Comparison of ENCODE assay signal across 1 cellular context in the genomic region with DNA sequence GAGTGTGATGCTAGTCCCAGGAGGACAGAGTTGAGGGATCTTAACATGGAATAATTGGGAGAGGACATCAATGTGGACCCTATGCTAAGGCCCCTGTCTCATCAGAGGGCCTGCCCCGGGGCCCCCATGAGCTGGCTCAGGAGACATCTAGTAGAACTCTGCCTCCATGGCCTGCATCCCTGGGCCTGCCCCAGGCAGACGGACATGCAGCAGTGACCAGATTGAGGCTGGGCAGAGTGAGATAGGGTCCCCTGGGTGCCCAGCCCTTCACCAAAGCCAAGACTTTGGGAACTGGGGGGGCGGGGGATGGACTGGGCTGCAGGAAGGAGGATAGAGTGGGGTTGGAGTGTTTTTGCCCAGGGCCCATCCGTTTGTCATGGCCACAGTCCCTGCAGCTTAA.
TF ChIP-seq lines count a peak whose summit lies in the region.

No MANE protein-coding gene starts in this region.

TF ChIP-seq in GM12878, 131 proteins besides CTCF, POLR2A, EP300 and RAD21:
- TF ChIP-seq IRF4 (IDR thresholded peaks at IDR 0.05; ENCODE audit: low read depth, low read length) (no peak), SMC3 (IDR thresholded peaks at IDR 0.05; ENCODE audit: borderline replicate concordance, low read length) (no peak), FOXK2 (IDR thresholded peaks at IDR 0.05) (no peak), ZNF24 (IDR thresholded peaks at IDR 0.05) (no peak), ZNF622 (IDR thresholded peaks at IDR 0.05) (no peak), YY1 (IDR thresholded peaks at IDR 0.05; ENCODE audit: low read depth, low read length) (no peak), LARP7 (IDR thresholded peaks at IDR 0.05) (no peak), NR2C2 (IDR thresholded peaks at IDR 0.05; ENCODE audit: borderline replicate concordance, control insufficient read depth, insufficient read length, low read depth) (no peak), ETV6 (conservative IDR thresholded peaks at IDR 0.05 in 1 of 2, IDR thresholded peaks at IDR 0.05 in 1 of 2; ENCODE audit: borderline replicate concordance in 1 of 2, low read depth in 1 of 2) (no peak), SUZ12 (IDR thresholded peaks at IDR 0.05; ENCODE audit: unreplicated experiment) (no peak), NFYA (IDR thresholded peaks at IDR 0.05; ENCODE audit: borderline replicate concordance, low read depth, low read length) (no peak), TCF7 (IDR thresholded peaks at IDR 0.05; ENCODE audit: borderline replicate concordance) (no peak), KAT2A (conservative IDR thresholded peaks at IDR 0.05; ENCODE audit: control insufficient read depth, low read depth, low read length) (no peak), TBL1XR1 (IDR thresholded peaks at IDR 0.05; ENCODE audit: low read depth, low read length) (no peak), BACH1 (IDR thresholded peaks at IDR 0.05; ENCODE audit: borderline replicate concordance) (no peak), ZNF207 (IDR thresholded peaks at IDR 0.05; ENCODE audit: borderline replicate concordance) (no peak)
- TF ChIP-seq, protein P1, sequence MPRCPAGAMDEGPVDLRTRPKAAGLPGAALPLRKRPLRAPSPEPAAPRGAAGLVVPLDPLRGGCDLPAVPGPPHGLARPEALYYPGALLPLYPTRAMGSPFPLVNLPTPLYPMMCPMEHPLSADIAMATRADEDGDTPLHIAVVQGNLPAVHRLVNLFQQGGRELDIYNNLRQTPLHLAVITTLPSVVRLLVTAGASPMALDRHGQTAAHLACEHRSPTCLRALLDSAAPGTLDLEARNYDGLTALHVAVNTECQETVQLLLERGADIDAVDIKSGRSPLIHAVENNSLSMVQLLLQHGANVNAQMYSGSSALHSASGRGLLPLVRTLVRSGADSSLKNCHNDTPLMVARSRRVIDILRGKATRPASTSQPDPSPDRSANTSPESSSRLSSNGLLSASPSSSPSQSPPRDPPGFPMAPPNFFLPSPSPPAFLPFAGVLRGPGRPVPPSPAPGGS (IDR thresholded peaks at IDR 0.05; ENCODE audit: borderline replicate concordance, insufficient read depth, low read depth, low read length, poor library complexity, severe bottlenecking), result no peak
- TF ChIP-seq, protein P2, sequence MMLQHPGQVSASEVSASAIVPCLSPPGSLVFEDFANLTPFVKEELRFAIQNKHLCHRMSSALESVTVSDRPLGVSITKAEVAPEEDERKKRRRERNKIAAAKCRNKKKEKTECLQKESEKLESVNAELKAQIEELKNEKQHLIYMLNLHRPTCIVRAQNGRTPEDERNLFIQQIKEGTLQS (IDR thresholded peaks at IDR 0.05; ENCODE audit: borderline replicate concordance, extremely low read depth, low read depth, low read length), result no peak
- TF ChIP-seq, protein P3, sequence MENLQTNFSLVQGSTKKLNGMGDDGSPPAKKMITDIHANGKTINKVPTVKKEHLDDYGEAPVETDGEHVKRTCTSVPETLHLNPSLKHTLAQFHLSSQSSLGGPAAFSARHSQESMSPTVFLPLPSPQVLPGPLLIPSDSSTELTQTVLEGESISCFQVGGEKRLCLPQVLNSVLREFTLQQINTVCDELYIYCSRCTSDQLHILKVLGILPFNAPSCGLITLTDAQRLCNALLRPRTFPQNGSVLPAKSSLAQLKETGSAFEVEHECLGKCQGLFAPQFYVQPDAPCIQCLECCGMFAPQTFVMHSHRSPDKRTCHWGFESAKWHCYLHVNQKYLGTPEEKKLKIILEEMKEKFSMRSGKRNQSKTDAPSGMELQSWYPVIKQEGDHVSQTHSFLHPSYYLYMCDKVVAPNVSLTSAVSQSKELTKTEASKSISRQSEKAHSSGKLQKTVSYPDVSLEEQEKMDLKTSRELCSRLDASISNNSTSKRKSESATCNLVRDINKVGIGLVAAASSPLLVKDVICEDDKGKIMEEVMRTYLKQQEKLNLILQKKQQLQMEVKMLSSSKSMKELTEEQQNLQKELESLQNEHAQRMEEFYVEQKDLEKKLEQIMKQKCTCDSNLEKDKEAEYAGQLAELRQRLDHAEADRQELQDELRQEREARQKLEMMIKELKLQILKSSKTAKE (IDR thresholded peaks at IDR 0.05; ENCODE audit: low read depth, poor library complexity, severe bottlenecking), result no peak
- TF ChIP-seq, protein P4, sequence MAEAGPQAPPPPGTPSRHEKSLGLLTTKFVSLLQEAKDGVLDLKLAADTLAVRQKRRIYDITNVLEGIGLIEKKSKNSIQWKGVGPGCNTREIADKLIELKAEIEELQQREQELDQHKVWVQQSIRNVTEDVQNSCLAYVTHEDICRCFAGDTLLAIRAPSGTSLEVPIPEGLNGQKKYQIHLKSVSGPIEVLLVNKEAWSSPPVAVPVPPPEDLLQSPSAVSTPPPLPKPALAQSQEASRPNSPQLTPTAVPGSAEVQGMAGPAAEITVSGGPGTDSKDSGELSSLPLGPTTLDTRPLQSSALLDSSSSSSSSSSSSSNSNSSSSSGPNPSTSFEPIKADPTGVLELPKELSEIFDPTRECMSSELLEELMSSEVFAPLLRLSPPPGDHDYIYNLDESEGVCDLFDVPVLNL (IDR thresholded peaks at IDR 0.05; ENCODE audit: low read depth, low read length), result no peak
TF ChIP-seq in GM12878: peak in this region for 0.
